In genomic region chr10:80461208-80462183, GRCh38 we compare ENCODE assay signal across 1 cellular context.
A peak's percentile ranks its signal among the peaks of the same experiment; 100 is the strongest.
TF ChIP-seq lines count a peak whose summit lies in the region.

No MANE protein-coding gene starts in this region.

TF ChIP-seq in GM12878, 131 proteins besides CTCF, POLR2A, EP300 and RAD21:
- TF ChIP-seq IKZF1 (conservative IDR thresholded peaks at IDR 0.05) (0 out of 2 replicates have a peak, but pooled peaks have one; percentile 18), DPF2 (IDR thresholded peaks at IDR 0.05) (no peak)
TF ChIP-seq in GM12878: peak in this region for 1.
